23 cellular contexts compared by ENCODE assay signal in genomic region chr10:96536129-96536528, GRCh38. TPM values are rescaled to one million over a fixed set of nuclear protein-coding genes. Genes with fewer than 3 reads are reported as not detected.
"Had no signal": no experiment of that assay in that cellular context is flagged by ENCODE, and none has a peak within 500 bp of the region (broad histone marks: within the 10 kb centered on the region; RNA-seq: fewer than 3 reads in every experiment).

No MANE protein-coding gene starts in this region.

- H3K36me3 ChIP-seq: colonic mucosa, ovary, uterus had no signal

- H3K27me3 ChIP-seq: colonic mucosa, esophagus muscularis mucosa, gastroesophageal sphincter, left lung, neural progenitor cell, ovary, suprapubic skin, tibial artery, upper lobe of left lung, uterus had no signal

- ATAC-seq: gastroesophageal sphincter; left lung; lower lobe of right lung; natural killer cell treated with Interleukin-12 subunit alpha and Interleukin-12 subunit beta and Interleukin-15 and Interleukin-18, amount 100 ng/mL, for 72 hours; right cardiac atrium had no signal

- H3K4me3 ChIP-seq: colonic mucosa, esophagus muscularis mucosa, gastroesophageal sphincter, left lung, lower lobe of right lung, neural progenitor cell, ovary, smooth muscle cell, suprapubic skin, tibial artery, upper lobe of left lung, uterus had no signal

- H3K9me3 ChIP-seq: colonic mucosa, esophagus muscularis mucosa, gastroesophageal sphincter, left lung, lower lobe of right lung, ovary, suprapubic skin, tibial artery, upper lobe of left lung, uterus had no signal

- FAIRE-seq: keratinocyte had no signal

- H3K4me1 ChIP-seq: gastroesophageal sphincter, left lung, neural progenitor cell, suprapubic skin, tibial artery, uterus had no signal

- DNase-seq: colonic mucosa; effector CD4-positive, alpha-beta T cell; glutamatergic neuron; left lung; lower lobe of right lung; mesenchymal stem cell; midbrain; nucleus accumbens; ovary; right cardiac atrium; stimulated activated CD4-positive, alpha-beta T cell treated with anti-CD3 and anti-CD28 coated beads, Interleukin-2, amount 100 ng/mL, for 48 hours; stimulated activated naive CD4-positive, alpha-beta T cell treated with Interleukin-2 at 50 U/mL for 16 hours; tibial artery; upper lobe of left lung; uterus had no signal

- H3K27ac ChIP-seq: colonic mucosa, epithelial cell of prostate, esophagus muscularis mucosa, gastroesophageal sphincter, left lung, lower lobe of right lung, neural progenitor cell, ovary, suprapubic skin, tibial artery, upper lobe of left lung, uterus had no signal

RNA-seq across cellular contexts. Expression of gene TLL2, which starts 22.4 kb away (rescaled TPM):
- total RNA-seq: lower lobe of right lung had no signal
- polyA plus RNA-seq: smooth muscle cell had no signal
